Comparison of ENCODE assay signal across 27 cellular contexts in genomic region chr17:74271281-74271680, GRCh38. TPM values are rescaled to one million over a fixed set of nuclear protein-coding genes. Genes with fewer than 3 reads are reported as not detected.
DNase-seq lines count a peak whose midpoint lies in the region; ATAC-seq and TF ChIP-seq lines count a peak whose summit lies in the region.
"Had no signal": no experiment of that assay in that cellular context is flagged by ENCODE, and none has a peak within 500 bp of the region (broad histone marks: within the 10 kb centered on the region; RNA-seq: fewer than 3 reads in every experiment).

No MANE protein-coding gene starts in this region.

- H3K27ac ChIP-seq in neural progenitor cell = no peak overlapping the region
- H3K27ac ChIP-seq: HL-60, SK-N-MC, tibial artery, VCaP had no signal

- DNase-seq in HEK293T (ENCODE audit: extremely low spot score) = no peak
- DNase-seq in NCI-H526 (lab: John Stamatoyannopoulos, UW) = peak; percentile 10 to 27
- DNase-seq in neural progenitor cell (ENCODE audit: low spot score) = no peak
- DNase-seq in stimulated activated CD4-positive, alpha-beta T cell treated with anti-CD3 and anti-CD28 coated beads, Interleukin-2, amount 100 ng/mL, for 24 hours = no peak
- DNase-seq: CD8-positive, alpha-beta memory T cell; DMS79 treated with DMSO at 0.1 percent for 48 hours; glutamatergic neuron; HCEC 1CT; kidney glomerular epithelial cell; NCI-H1417; NCI-H510A treated with DMSO at 0.1 percent for 48 hours; stimulated activated naive CD8-positive, alpha-beta T cell treated with anti-CD3 and anti-CD28 coated beads, Interleukin-15, Interleukin-2, amounts not matched to agents 100 U/mL and 50 U/mL, for 24 hours; T-helper 2 cell had no signal

- H3K79me2 ChIP-seq in neural progenitor cell (ENCODE audit: low read depth) = no peaks in the 10 kb centered on the region

- CTCF ChIA-PET in HEK293T (lab: Yijun Ruan, JAX) = no interaction called here

- no peak overlapping the region for H3K4me2 ChIP-seq in neural progenitor cell

- ATAC-seq in GM19397 (IDR thresholded peaks at IDR 0.05; ENCODE audit: unreplicated experiment) (no peak), esophagus mucosa (no peak)
- ATAC-seq: stimulated activated naive CD8-positive, alpha-beta T cell treated with anti-CD3 and anti-CD28 coated beads, Interleukin-15, Interleukin-2, amounts not matched to agents 100 U/mL and 50 U/mL, for 24 hours had no signal

- peaks cover 34% of the 10 kb centered on the region for H3F3A ChIP-seq in neural progenitor cell (ENCODE audit: low read depth)

- H3K27me3 Mint-ChIP-seq in brain = no peaks in the 10 kb centered on the region
- H3K27me3 Mint-ChIP-seq in neural progenitor cell (ENCODE audit: insufficient read depth, low read depth) = peaks cover 29% of the 10 kb centered on the region
- H3K27me3 Mint-ChIP-seq: activated naive CD4-positive, alpha-beta T cell treated with anti-CD3 and anti-CD28 coated beads, Interleukin-2, amount 50 U/mL, for 24 hours had no signal

- no peaks in the 10 kb centered on the region for H3K36me3 ChIP-seq in neural progenitor cell
- H3K36me3 ChIP-seq: tibial artery had no signal

- TF ChIP-seq CTCF in brain (conservative IDR thresholded peaks at IDR 0.05) (no peak), neural progenitor cell (IDR thresholded peaks at IDR 0.05) (no peak)

- H3K36me3 Mint-ChIP-seq in brain (no peaks in the 10 kb centered on the region), neural progenitor cell (no peaks in the 10 kb centered on the region)
- H3K36me3 Mint-ChIP-seq: activated naive CD4-positive, alpha-beta T cell treated with anti-CD3 and anti-CD28 coated beads, Interleukin-2, amount 50 U/mL, for 24 hours had no signal

- H3K4me1 ChIP-seq in neural progenitor cell = peaks cover 25% of the 10 kb centered on the region
- H3K4me1 ChIP-seq: tibial artery had no signal

- no peak overlapping the region for H2AFZ ChIP-seq in neural progenitor cell (replicated peaks)

- no peak overlapping the region for H3K9ac ChIP-seq in neural progenitor cell

- no peak overlapping the region for H3K4me3 ChIP-seq in neural progenitor cell
- H3K4me3 ChIP-seq: SK-N-MC, tibial artery had no signal

- POLR2A ChIA-PET in HEK293T (lab: Yijun Ruan, JAX) = no interaction called here

- H3K27me3 ChIP-seq in neural progenitor cell = peaks cover 25% of the 10 kb centered on the region

- H3K9me3 ChIP-seq in neural progenitor cell (ENCODE audit: low read depth) = no peaks in the 10 kb centered on the region
- H3K9me3 ChIP-seq: tibial artery had no signal

- H3K4me3 Mint-ChIP-seq in brain (no peak overlapping the region), neural progenitor cell (no peak overlapping the region)
- H3K4me3 Mint-ChIP-seq: activated naive CD4-positive, alpha-beta T cell treated with anti-CD3 and anti-CD28 coated beads, Interleukin-2, amount 50 U/mL, for 24 hours; activated T-helper 1 cell treated with anti-CD3 and anti-CD28 coated beads, Interleukin-12 subunit alpha, Interleukin-12 subunit beta, Interleukin-2, Interleukin-4 antibody, amounts not matched to agents 30 ng/mL and 10 ng/mL and 1 ng/mL, durations not matched to agents 14 hours and 24 hours and 36 hours; CD8-positive, alpha-beta memory T cell; central memory CD8-positive, alpha-beta T cell had no signal

- peak overlapping the region in 3 of 5 experiments; percentile 51 to 93 (median 56) for H3K27ac Mint-ChIP-seq in brain
- H3K27ac Mint-ChIP-seq in neural progenitor cell = peak overlapping the region; percentile 33
- H3K27ac Mint-ChIP-seq: activated naive CD4-positive, alpha-beta T cell treated with anti-CD3 and anti-CD28 coated beads, Interleukin-2, amount 50 U/mL, for 24 hours; activated T-helper 1 cell treated with anti-CD3 and anti-CD28 coated beads, Interleukin-12 subunit alpha, Interleukin-12 subunit beta, Interleukin-2, Interleukin-4 antibody, amounts not matched to agents 30 ng/mL and 10 ng/mL and 1 ng/mL, durations not matched to agents 14 hours and 24 hours and 36 hours; progenitor cell of endocrine pancreas had no signal

- H4K20me1 ChIP-seq in neural progenitor cell (ENCODE audit: low read depth) = peaks cover 4% of the 10 kb centered on the region

- H3K4me1 Mint-ChIP-seq in brain (peaks cover 78% of the 10 kb centered on the region), neural progenitor cell (peaks cover 68% of the 10 kb centered on the region)

- peaks cover 0 to 7% (median 0%) of the 10 kb centered on the region in 5 experiments for H3K9me3 Mint-ChIP-seq in brain
- no peaks in the 10 kb centered on the region for H3K9me3 Mint-ChIP-seq in neural progenitor cell
- H3K9me3 Mint-ChIP-seq: activated naive CD4-positive, alpha-beta T cell treated with anti-CD3 and anti-CD28 coated beads, Interleukin-2, amount 50 U/mL, for 24 hours; CD8-positive, alpha-beta memory T cell; central memory CD8-positive, alpha-beta T cell had no signal

TF ChIP-seq in HEK293T, 16 proteins besides CTCF, POLR2A, EP300 and RAD21:
- TF ChIP-seq ZNF384 (IDR thresholded peaks at IDR 0.05) = no peak
- TF ChIP-seq LEF1 (IDR thresholded peaks at IDR 0.05; ENCODE audit: borderline replicate concordance) = no peak
- no peak for TF ChIP-seq BHLHE40 (IDR thresholded peaks at IDR 0.05; ENCODE audit: borderline replicate concordance)
- peak; percentile 15; the same call in 1 of the 2 replicates for TF ChIP-seq PKNOX1 (IDR thresholded peaks at IDR 0.05)

RNA-seq across cellular contexts. Expression of gene DNAI2, which starts 2.8 kb away (rescaled TPM):
- polyA plus RNA-seq in brain (ENCODE audit: insufficient read depth, low read depth, low replicate concordance) = 0.56 TPM
- total RNA-seq in neural progenitor cell (ENCODE audit: low replicate concordance) (not detected in 2 replicates), esophagus mucosa (not detected)
- total RNA-seq: endothelial cell of umbilical vein, lung microvascular endothelial cell, progenitor cell of endocrine pancreas, sciatic nerve had no signal
- polyA plus RNA-seq: endothelial cell of umbilical vein had no signal

RNA-seq across cellular contexts. Expression of gene KIF19, which starts 54.7 kb away (rescaled TPM):
- 48.2 TPM for polyA plus RNA-seq in brain (ENCODE audit: insufficient read depth, low read depth, low replicate concordance)
- total RNA-seq in neural progenitor cell (ENCODE audit: low replicate concordance) = 0.15 and 0.62 TPM in 2 replicates
- total RNA-seq in esophagus mucosa = 0.16 TPM

RNA-seq across cellular contexts. Expression of gene TTYH2, which starts 57.9 kb away (rescaled TPM):
- polyA plus RNA-seq in brain (ENCODE audit: insufficient read depth, low read depth, low replicate concordance) = 91.1 TPM
- total RNA-seq in neural progenitor cell (ENCODE audit: low replicate concordance) (3.2 and 5.8 TPM in 2 replicates), esophagus mucosa (0.88 TPM)

Comparison
In these comparisons a context has a peak if more than half of its experiments do, and no peak if none do; other contexts are left out.
1. DNase-seq: peak in NCI-H526 (2 of 2); none in HEK293T (single experiment), neural progenitor cell (single experiment) and stimulated activated CD4-positive, alpha-beta T cell treated with anti-CD3 and anti-CD28 coated beads, Interleukin-2, amount 100 ng/mL, for 24 hours (0 of 2).